In the genomic region with DNA sequence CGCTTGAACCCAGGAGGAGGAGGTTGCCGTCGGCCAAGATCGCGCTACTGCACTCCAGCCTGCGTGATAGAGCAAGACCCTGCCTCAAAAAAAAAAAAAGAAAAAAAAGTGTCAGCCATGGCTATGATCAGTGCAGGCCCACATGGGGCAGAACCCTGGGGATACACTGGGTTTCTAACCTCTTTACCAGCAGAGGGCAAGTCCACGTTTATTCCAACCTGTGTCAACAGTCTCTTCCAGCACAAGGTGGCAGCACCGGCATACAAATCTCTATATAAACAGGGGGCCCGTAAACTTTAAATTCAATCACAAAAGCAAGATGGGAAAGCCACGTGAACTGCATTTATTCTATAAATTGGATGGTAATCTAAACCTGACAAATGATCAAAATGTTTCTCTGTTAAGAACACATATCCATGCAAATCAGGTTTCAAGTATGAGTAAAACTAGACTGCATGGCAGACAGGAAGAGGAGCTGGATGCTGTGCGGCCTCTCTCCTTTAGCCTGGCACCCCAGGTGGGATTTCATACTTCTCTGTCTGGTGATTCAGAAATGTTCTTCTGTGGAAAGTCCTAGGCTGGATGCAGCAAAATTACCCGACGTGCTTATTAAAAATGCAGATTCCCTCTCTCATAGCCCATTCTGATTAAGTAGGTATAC, we compare ENCODE assay signal across 8 cellular contexts. TPM values are rescaled to one million over a fixed set of nuclear protein-coding genes. Genes with fewer than 3 reads are reported as not detected.
DNase-seq lines count a peak whose midpoint lies in the region; ATAC-seq lines count a peak whose summit lies in the region.

No MANE protein-coding gene starts in this region.

- DNase-seq in A172 (ENCODE audit: low spot score) (peak; percentile 79), NCI-H446 (lab: John Stamatoyannopoulos, UW) (peak; percentile 46 to 78), kidney glomerular epithelial cell (lab: John Stamatoyannopoulos, UW) (peak; percentile 77)
- DNase-seq in central memory CD4-positive, alpha-beta T cell: peak; percentile 61
- DNase-seq in stimulated activated CD4-positive, alpha-beta T cell treated with anti-CD3 and anti-CD28 coated beads, Interleukin-2, amount 100 ng/mL, for 4 hours (ENCODE audit: low read depth): peak; percentile 38

- ATAC-seq in GM18498 (IDR thresholded peaks at IDR 0.05; ENCODE audit: unreplicated experiment): peak; percentile 45
- peak; percentile 40 for ATAC-seq in HG03196 (IDR thresholded peaks at IDR 0.05; ENCODE audit: unreplicated experiment)
- ATAC-seq in activated CD4-positive, CD25-positive, alpha-beta regulatory T cell treated with anti-CD3 and anti-CD28 coated beads, Interleukin-2, amount 50 U/mL, for 24 hours: peak; percentile 67 to 80

RNA-seq across cellular contexts. Expression of a gene that starts 60.0 kb away (rescaled TPM):
- total RNA-seq in A172 (2014; rRNA removed; shearing (Covaris generic)): not detected in 2 replicates

Comparison
In these comparisons a context has a peak if more than half of its experiments do, and no peak if none do; other contexts are left out.
1. Peak in every context shown above with its lines: DNase-seq and ATAC-seq.